In genomic region chr6:34319471-34319885, GRCh38 we compare ENCODE assay signal across 1 cellular context.
A peak's percentile ranks its signal among the peaks of the same experiment; 100 is the strongest.
TF ChIP-seq lines count a peak whose summit lies in the region.

No MANE protein-coding gene starts in this region.

TF ChIP-seq in K562, 482 proteins besides CTCF, POLR2A, EP300 and RAD21 (continued from another document and continues in another):
- TF ChIP-seq MGA (IDR thresholded peaks at IDR 0.05) = 0 out of 2 replicates have a peak, but pooled peaks have one; percentile 40
- peak; percentile 30 for TF ChIP-seq HDAC3 (IDR thresholded peaks at IDR 0.05; ENCODE audit: borderline replicate concordance, partially characterized antibody)
- 0 out of 2 replicates have a peak, but pooled peaks have one; percentile 3 for TF ChIP-seq KLF13 (tag; IDR thresholded peaks at IDR 0.05; ENCODE audit: borderline replicate concordance, low read depth)
- no peak for TF ChIP-seq ID3 (CRISPR knock-in tag; IDR thresholded peaks at IDR 0.05)
- TF ChIP-seq ID3 (tag; IDR thresholded peaks at IDR 0.05) = 0 out of 2 replicates have a peak, but pooled peaks have one; percentile 39
- 0 out of 2 replicates have a peak, but pooled peaks have one; percentile 18 for TF ChIP-seq FOXP1 (CRISPR knock-in tag; IDR thresholded peaks at IDR 0.05)
- no peak for TF ChIP-seq TAF15 (IDR thresholded peaks at IDR 0.05; ENCODE audit: low read depth, low read length)
- no peak for TF ChIP-seq LARP7 (IDR thresholded peaks at IDR 0.05)
- peak; percentile 92 for TF ChIP-seq ZNF592 (IDR thresholded peaks at IDR 0.05)
- TF ChIP-seq ZNF583 (CRISPR knock-in tag; IDR thresholded peaks at IDR 0.05) = peak; percentile 15; the same call in 1 of the 2 replicates
- TF ChIP-seq ZBTB11 (CRISPR knock-in tag; IDR thresholded peaks at IDR 0.05) = peak in 1 of 3 experiments; percentile 57; a peak in 1 of 6 replicates
- 0 out of 2 replicates have a peak, but pooled peaks have one; percentile 57 for TF ChIP-seq MECOM (CRISPR knock-in tag; IDR thresholded peaks at IDR 0.05)
- TF ChIP-seq AFF4 (CRISPR knock-in tag; IDR thresholded peaks at IDR 0.05) = 0 out of 2 replicates have a peak, but pooled peaks have one; percentile 27
- no peak for TF ChIP-seq HEY1 (CRISPR knock-in tag; IDR thresholded peaks at IDR 0.05; ENCODE audit: borderline replicate concordance)
- 0 out of 2 replicates have a peak, but pooled peaks have one; percentile 36 for TF ChIP-seq ELF2 (CRISPR knock-in tag; IDR thresholded peaks at IDR 0.05)
- no peak for TF ChIP-seq MBD2 (IDR thresholded peaks at IDR 0.05; ENCODE audit: borderline replicate concordance, low read depth)
- no peak for TF ChIP-seq FUS (optimal IDR thresholded peaks at IDR 0.05; ENCODE audit: low read depth, low read length)
- TF ChIP-seq PHB2 (IDR thresholded peaks at IDR 0.05; ENCODE audit: low read depth) = no peak
- 0 out of 2 replicates have a peak, but pooled peaks have one; percentile 18 for TF ChIP-seq ZNF41 (CRISPR knock-in tag; conservative IDR thresholded peaks at IDR 0.05)
- 0 out of 2 replicates have a peak, but pooled peaks have one; percentile 49 for TF ChIP-seq CAMTA2 (CRISPR knock-in tag; conservative IDR thresholded peaks at IDR 0.05)
- TF ChIP-seq CREB3 (tag; conservative IDR thresholded peaks at IDR 0.05; ENCODE audit: low read depth) = 0 out of 2 replicates have a peak, but pooled peaks have one; percentile 74
- no peak for TF ChIP-seq NFE2L1 (tag; IDR thresholded peaks at IDR 0.05; ENCODE audit: borderline replicate concordance, low read depth)
- peak; percentile 66 for TF ChIP-seq ZFX (CRISPR knock-in tag; IDR thresholded peaks at IDR 0.05)
- no peak; the same call in none of the 2 replicates for TF ChIP-seq NR2C1 (IDR thresholded peaks at IDR 0.05)
- 0 out of 2 replicates have a peak, but pooled peaks have one; percentile 43 for TF ChIP-seq NR2C1 (tag; IDR thresholded peaks at IDR 0.05)
- 0 out of 2 replicates have a peak, but pooled peaks have one; percentile 8 for TF ChIP-seq CXXC5 (CRISPR knock-in tag; IDR thresholded peaks at IDR 0.05)
- 0 out of 2 replicates have a peak, but pooled peaks have one; percentile 6 for TF ChIP-seq ZNF644 (tag; IDR thresholded peaks at IDR 0.05; ENCODE audit: low read depth)
